ENCODE assay signal across 2 cellular contexts in genomic region chr19:5936308-5936980, GRCh38.
TF ChIP-seq lines count a peak whose summit lies in the region.

No MANE protein-coding gene starts in this region.

TF ChIP-seq in liver, 16 proteins besides CTCF, POLR2A, EP300 and RAD21:
- TF ChIP-seq HNF4A (conservative IDR thresholded peaks at IDR 0.05) (peak; percentile 30 to 55), FOXA1 (IDR thresholded peaks at IDR 0.05) (peak; percentile 87), NR2F2 (IDR thresholded peaks at IDR 0.05) (no peak), EGR1 (IDR thresholded peaks at IDR 0.05; ENCODE audit: low read depth in 2 of 2) (no peak), ATF3 (IDR thresholded peaks at IDR 0.05) (no peak), TAF1 (conservative IDR thresholded peaks at IDR 0.05) (no peak), REST (IDR thresholded peaks at IDR 0.05) (no peak), YY1 (IDR thresholded peaks at IDR 0.05) (no peak), MAX (IDR thresholded peaks at IDR 0.05) (no peak), HNF4G (IDR thresholded peaks at IDR 0.05) (no peak), GABPA (IDR thresholded peaks at IDR 0.05 in 1 of 2, conservative IDR thresholded peaks at IDR 0.05 in 1 of 2) (no peak), SP1 (IDR thresholded peaks at IDR 0.05) (no peak), FOXA2 (IDR thresholded peaks at IDR 0.05) (peak; percentile 96), JUND (IDR thresholded peaks at IDR 0.05) (peak in 1 of 2 donors; percentile 44), ZBTB33 (IDR thresholded peaks at IDR 0.05) (no peak), RXRA (IDR thresholded peaks at IDR 0.05) (peak; percentile 30 to 58)

TF ChIP-seq in HepG2, 621 proteins besides CTCF, POLR2A, EP300 and RAD21:
- TF ChIP-seq ZNF891 (CRISPR knock-in tag; IDR thresholded peaks at IDR 0.05), result no peak
- no peak for TF ChIP-seq ZNF430 (CRISPR knock-in tag; IDR thresholded peaks at IDR 0.05)
- TF ChIP-seq ZNF615 (CRISPR knock-in tag; IDR thresholded peaks at IDR 0.05; ENCODE audit: borderline replicate concordance), result no peak
- TF ChIP-seq PREB (CRISPR knock-in tag; IDR thresholded peaks at IDR 0.05), result no peak
- no peak for TF ChIP-seq FOXO4 (CRISPR knock-in tag; conservative IDR thresholded peaks at IDR 0.05)
- TF ChIP-seq ZNF878 (CRISPR knock-in tag; IDR thresholded peaks at IDR 0.05), result no peak
- TF ChIP-seq ZNF335 (CRISPR knock-in tag; IDR thresholded peaks at IDR 0.05), result no peak
- no peak for TF ChIP-seq MLLT10 (CRISPR knock-in tag; IDR thresholded peaks at IDR 0.05)
- no peak for TF ChIP-seq ZNF253 (CRISPR knock-in tag; IDR thresholded peaks at IDR 0.05; ENCODE audit: borderline replicate concordance)
- TF ChIP-seq MXD4 (CRISPR knock-in tag; IDR thresholded peaks at IDR 0.05), result no peak
- TF ChIP-seq CCAR2 (optimal IDR thresholded peaks at IDR 0.05; ENCODE audit: low read depth, low read length), result no peak
- no peak for TF ChIP-seq ZBTB33 (CRISPR knock-in tag; IDR thresholded peaks at IDR 0.05)
- no peak for TF ChIP-seq TEAD2 (CRISPR knock-in tag; IDR thresholded peaks at IDR 0.05)
- no peak for TF ChIP-seq ZNF576 (CRISPR knock-in tag; IDR thresholded peaks at IDR 0.05)
- TF ChIP-seq NFRKB (IDR thresholded peaks at IDR 0.05), result no peak
- TF ChIP-seq CREM (IDR thresholded peaks at IDR 0.05), result no peak
- TF ChIP-seq CREM (CRISPR knock-in tag; IDR thresholded peaks at IDR 0.05), result no peak
- TF ChIP-seq ZNF792 (CRISPR knock-in tag; IDR thresholded peaks at IDR 0.05), result no peak
